18 cellular contexts compared by ENCODE assay signal in genomic region chr1:21736876-21737275, GRCh38.
"Had no signal": no experiment of that assay in that cellular context is flagged by ENCODE, and none has a peak within 500 bp of the region (broad histone marks: within the 10 kb centered on the region; RNA-seq: fewer than 3 reads in every experiment).

No MANE protein-coding gene starts in this region.

- H2AFZ ChIP-seq: neural progenitor cell had no signal

- DNase-seq: activated B cell treated with CpG ODN at 0.5 μM for 24 hours; activated CD8-positive, alpha-beta memory T cell treated with anti-CD3 and anti-CD28 coated beads, Interleukin-2, amount 10 ng/mL, durations not matched to agents 7 days and 5 days; activated gamma-delta T cell treated with Interleukin-2 at 50 U/mL for 16 hours; brain microvascular endothelial cell; central memory CD4-positive, alpha-beta T cell; dorsolateral prefrontal cortex; immature natural killer cell; naive B cell; psoas muscle; right cardiac atrium; small intestine; stimulated activated naive CD4-positive, alpha-beta T cell; T-cell had no signal

- H3K4me1 Mint-ChIP-seq: activated B cell treated with CpG ODN at 0.5 μM for 24 hours, naive B cell, neural progenitor cell had no signal

- H3K27me3 Mint-ChIP-seq: activated B cell treated with CpG ODN at 0.5 μM for 24 hours; activated CD8-positive, alpha-beta memory T cell treated with anti-CD3 and anti-CD28 coated beads, Interleukin-2, amount 10 ng/mL, durations not matched to agents 7 days and 5 days; memory B cell; naive B cell; T-cell had no signal

- H3K4me1 ChIP-seq: neural progenitor cell, psoas muscle had no signal

- H3K27ac Mint-ChIP-seq: activated B cell treated with CpG ODN at 0.5 μM for 24 hours; activated CD8-positive, alpha-beta memory T cell treated with anti-CD3 and anti-CD28 coated beads, Interleukin-2, amount 10 ng/mL, durations not matched to agents 7 days and 5 days; immature natural killer cell; memory B cell; neural progenitor cell; T-cell had no signal

- FAIRE-seq: colon, small intestine had no signal

- H3K27ac ChIP-seq: brain microvascular endothelial cell, gastroesophageal sphincter, neural progenitor cell, psoas muscle had no signal

- H3K9me3 Mint-ChIP-seq: activated B cell treated with CpG ODN at 0.5 μM for 24 hours, immature natural killer cell, memory B cell, naive B cell, neural progenitor cell, T-cell had no signal

- H3K9ac ChIP-seq: neural progenitor cell had no signal

- H3K4me3 Mint-ChIP-seq: activated B cell treated with CpG ODN at 0.5 μM for 24 hours; activated CD8-positive, alpha-beta memory T cell treated with anti-CD3 and anti-CD28 coated beads, Interleukin-2, amount 10 ng/mL, durations not matched to agents 7 days and 5 days; immature natural killer cell; memory B cell; naive B cell; neural progenitor cell; T-cell had no signal

- H3K4me3 ChIP-seq: dorsolateral prefrontal cortex, gastroesophageal sphincter, neural progenitor cell, psoas muscle had no signal

- ATAC-seq: activated CD8-positive, alpha-beta memory T cell treated with anti-CD3 and anti-CD28 coated beads, Interleukin-2, amount 10 ng/mL, durations not matched to agents 7 days and 5 days; gastroesophageal sphincter; psoas muscle; right cardiac atrium; Right ventricle myocardium inferior; T-cell had no signal

- H3K4me2 ChIP-seq: neural progenitor cell had no signal

- H3K27me3 ChIP-seq: brain microvascular endothelial cell, dorsolateral prefrontal cortex, gastroesophageal sphincter, neural progenitor cell had no signal

- H3K9me3 ChIP-seq: gastroesophageal sphincter, psoas muscle had no signal
